ENCODE assay signal across 15 cellular contexts in genomic region chr5:127865273-127865672, GRCh38.
DNase-seq lines count a peak whose midpoint lies in the region; ATAC-seq and TF ChIP-seq lines count a peak whose summit lies in the region.
"Had no signal": no experiment of that assay in that cellular context is flagged by ENCODE, and none has a peak within 500 bp of the region (broad histone marks: within the 10 kb centered on the region; RNA-seq: fewer than 3 reads in every experiment).

No MANE protein-coding gene starts in this region.

- intact Hi-C loops in Caco-2 (cut with micrococcal nuclease; ENCODE audit: unreplicated experiment): no loop called here

- peaks cover 7% of the 10 kb centered on the region for H3K4me1 Mint-ChIP-seq in Caco-2 (ENCODE audit: low read depth, unreplicated experiment)
- peaks cover 9% of the 10 kb centered on the region for H3K4me1 Mint-ChIP-seq in endodermal cell
- peaks cover 1% of the 10 kb centered on the region for H3K4me1 Mint-ChIP-seq in osteocyte (ENCODE audit: unreplicated experiment)
- H3K4me1 Mint-ChIP-seq: stimulated activated memory B cell treated with anti-CD40 and anti-IgM and Interleukin-4, amounts not matched to agents 10 μg/mL and 1 μg/mL and 100 μg/mL, for 72 hours had no signal

- CTCF ChIA-PET in Caco-2 (lab: Charles Lee): interaction anchor here (0.6 to 1.4 kb wide), 6 partner anchors 9 to 336 kb away, joined by 3 to 6 read pairs (median 4); no protein-coding TSS in a partner anchor

- ATAC-seq in GM19023 (IDR thresholded peaks at IDR 0.05; ENCODE audit: unreplicated experiment): peak; percentile 53
- peak; percentile 65 for ATAC-seq in HG02981 (IDR thresholded peaks at IDR 0.05; ENCODE audit: unreplicated experiment)
- ATAC-seq: psoas muscle; stimulated activated memory B cell treated with anti-CD40 and anti-IgM and Interleukin-4, amounts not matched to agents 10 μg/mL and 1 μg/mL and 100 μg/mL, for 72 hours had no signal

- H3K9me3 Mint-ChIP-seq in Caco-2 (ENCODE audit: unreplicated experiment): no peaks in the 10 kb centered on the region
- no peaks in the 10 kb centered on the region for H3K9me3 Mint-ChIP-seq in endodermal cell
- no peaks in the 10 kb centered on the region for H3K9me3 Mint-ChIP-seq in osteocyte (ENCODE audit: unreplicated experiment)
- H3K9me3 Mint-ChIP-seq: activated naive CD4-positive, alpha-beta T cell treated with anti-CD3 and anti-CD28 coated beads for 36 hours; stimulated activated memory B cell treated with anti-CD40 and anti-IgM and Interleukin-4, amounts not matched to agents 10 μg/mL and 1 μg/mL and 100 μg/mL, for 72 hours had no signal

- H3K4me3 Mint-ChIP-seq in Caco-2 (ENCODE audit: unreplicated experiment) (no peak overlapping the region), endodermal cell (no peak overlapping the region), osteocyte (ENCODE audit: unreplicated experiment) (no peak overlapping the region)
- H3K4me3 Mint-ChIP-seq: activated naive CD4-positive, alpha-beta T cell treated with anti-CD3 and anti-CD28 coated beads for 36 hours; stimulated activated memory B cell treated with anti-CD40 and anti-IgM and Interleukin-4, amounts not matched to agents 10 μg/mL and 1 μg/mL and 100 μg/mL, for 72 hours had no signal

- H3K27ac ChIP-seq in endodermal cell (ENCODE audit: low read depth, low read length): no peak overlapping the region
- H3K27ac ChIP-seq: esophagus muscularis mucosa, psoas muscle had no signal

- WGBS in endodermal cell (ENCODE audit: insufficient coverage in 1 of 2, insufficient read length in 1 of 2), 2 experiments: no CpG with 5 or more reads among the region's 1 CpG

- H3K27ac Mint-ChIP-seq in Caco-2 (ENCODE audit: unreplicated experiment) (no peak overlapping the region), endodermal cell (no peak overlapping the region), osteocyte (ENCODE audit: unreplicated experiment) (no peak overlapping the region)
- H3K27ac Mint-ChIP-seq: activated naive CD4-positive, alpha-beta T cell treated with anti-CD3 and anti-CD28 coated beads for 36 hours; stimulated activated memory B cell treated with anti-CD40 and anti-IgM and Interleukin-4, amounts not matched to agents 10 μg/mL and 1 μg/mL and 100 μg/mL, for 72 hours had no signal

- no TSS peak for BruUV-seq in Caco-2 (replicated peaks; lab: Mats Ljungman, UMichigan)

- H3K36me3 ChIP-seq in Caco-2 (ENCODE audit: control insufficient read depth, insufficient read depth, low read length): no peaks in the 10 kb centered on the region
- no peaks in the 10 kb centered on the region for H3K36me3 ChIP-seq in endodermal cell (ENCODE audit: control insufficient read depth, insufficient read depth, low read length)
- H3K36me3 ChIP-seq: esophagus muscularis mucosa had no signal

- H3K27me3 Mint-ChIP-seq in Caco-2 (ENCODE audit: insufficient read depth, unreplicated experiment) (no peaks in the 10 kb centered on the region), endodermal cell (ENCODE audit: insufficient read depth) (no peaks in the 10 kb centered on the region), osteocyte (ENCODE audit: unreplicated experiment) (no peaks in the 10 kb centered on the region)

- H3K9ac ChIP-seq in endodermal cell (ENCODE audit: extremely low read depth, low read length, poor library complexity, severe bottlenecking): no peak overlapping the region

- H3K4me1 ChIP-seq in Caco-2 (peaks cover 5% of the 10 kb centered on the region; the same call in 1 of the 2 replicates), endodermal cell (ENCODE audit: control insufficient read depth, insufficient read depth, low read length) (no peaks in the 10 kb centered on the region)

- DNase-seq in Caco-2 (peak in 1 of 2 experiments; percentile 24), endodermal cell (no peak), cerebellum (ENCODE audit: low spot score) (no peak), osteocyte (ENCODE audit: extremely low spot score, unreplicated experiment) (no peak)
- no peak for DNase-seq in activated CD4-positive, alpha-beta T cell treated with anti-CD3 and anti-CD28 coated beads, Interleukin-2, amount 50 U/mL, for 48 hours
- no peak for DNase-seq in stimulated activated CD8-positive, alpha-beta memory T cell treated with anti-CD3 and anti-CD28 coated beads, Interleukin-4, amount 100 ng/mL, for 48 hours
- DNase-seq: activated naive CD4-positive, alpha-beta T cell treated with anti-CD3 and anti-CD28 coated beads for 36 hours; DMS79 treated with DMSO at 0.1 percent for 48 hours; NCI-H1417; NCI-H748 treated with DMSO at 0.1 percent for 48 hours; psoas muscle had no signal

- H3K36me3 Mint-ChIP-seq in Caco-2 (ENCODE audit: insufficient read depth, unreplicated experiment) (no peaks in the 10 kb centered on the region), endodermal cell (ENCODE audit: low read depth) (no peaks in the 10 kb centered on the region), osteocyte (ENCODE audit: unreplicated experiment) (no peaks in the 10 kb centered on the region)
- H3K36me3 Mint-ChIP-seq: stimulated activated memory B cell treated with anti-CD40 and anti-IgM and Interleukin-4, amounts not matched to agents 10 μg/mL and 1 μg/mL and 100 μg/mL, for 72 hours had no signal

- no peaks in the 10 kb centered on the region for H3K9me3 ChIP-seq in Caco-2
- no peaks in the 10 kb centered on the region for H3K9me3 ChIP-seq in endodermal cell (ENCODE audit: control insufficient read depth, low read length)
- H3K9me3 ChIP-seq: esophagus muscularis mucosa, psoas muscle had no signal

- POLR2A ChIA-PET in Caco-2 (lab: Charles Lee): no interaction called here

- no peaks in the 10 kb centered on the region for H3K27me3 ChIP-seq in Caco-2 (replicated peaks; ENCODE audit: control insufficient read depth, insufficient read depth, low read length)
- no peaks in the 10 kb centered on the region for H3K27me3 ChIP-seq in endodermal cell (ENCODE audit: control insufficient read depth, insufficient read depth, low read length, poor library complexity, severe bottlenecking)
- H3K27me3 ChIP-seq: esophagus muscularis mucosa had no signal

- H3K4me3 ChIP-seq in Caco-2 (ENCODE audit: low read depth, low read length) (no peak overlapping the region), endodermal cell (ENCODE audit: low read length) (no peak overlapping the region)
- H3K4me3 ChIP-seq: esophagus muscularis mucosa, psoas muscle had no signal

- TF ChIP-seq CTCF in Caco-2 (IDR thresholded peaks at IDR 0.05; ENCODE audit: insufficient read depth in 1 of 2, low read depth in 1 of 2, low read length in 1 of 2, severe bottlenecking in 1 of 2, unreplicated experiment in 1 of 2): peak; percentile 44 to 46
- TF ChIP-seq CTCF in endodermal cell (conservative IDR thresholded peaks at IDR 0.05): peak; percentile 75
- no peak for TF ChIP-seq CTCF in osteocyte (IDR thresholded peaks at IDR 0.05)
